Comparison of ENCODE assay signal across 2 cellular contexts in genomic region chr22:17390087-17390486, GRCh38.
TF ChIP-seq lines count a peak whose summit lies in the region.

No MANE protein-coding gene starts in this region.

TF ChIP-seq in GM23338, 12 proteins besides CTCF, POLR2A, EP300 and RAD21 (continued from another document):
- TF ChIP-seq ZNF462 (CRISPR knock-in tag; IDR thresholded peaks at IDR 0.05), result no peak
- TF ChIP-seq, protein P1, sequence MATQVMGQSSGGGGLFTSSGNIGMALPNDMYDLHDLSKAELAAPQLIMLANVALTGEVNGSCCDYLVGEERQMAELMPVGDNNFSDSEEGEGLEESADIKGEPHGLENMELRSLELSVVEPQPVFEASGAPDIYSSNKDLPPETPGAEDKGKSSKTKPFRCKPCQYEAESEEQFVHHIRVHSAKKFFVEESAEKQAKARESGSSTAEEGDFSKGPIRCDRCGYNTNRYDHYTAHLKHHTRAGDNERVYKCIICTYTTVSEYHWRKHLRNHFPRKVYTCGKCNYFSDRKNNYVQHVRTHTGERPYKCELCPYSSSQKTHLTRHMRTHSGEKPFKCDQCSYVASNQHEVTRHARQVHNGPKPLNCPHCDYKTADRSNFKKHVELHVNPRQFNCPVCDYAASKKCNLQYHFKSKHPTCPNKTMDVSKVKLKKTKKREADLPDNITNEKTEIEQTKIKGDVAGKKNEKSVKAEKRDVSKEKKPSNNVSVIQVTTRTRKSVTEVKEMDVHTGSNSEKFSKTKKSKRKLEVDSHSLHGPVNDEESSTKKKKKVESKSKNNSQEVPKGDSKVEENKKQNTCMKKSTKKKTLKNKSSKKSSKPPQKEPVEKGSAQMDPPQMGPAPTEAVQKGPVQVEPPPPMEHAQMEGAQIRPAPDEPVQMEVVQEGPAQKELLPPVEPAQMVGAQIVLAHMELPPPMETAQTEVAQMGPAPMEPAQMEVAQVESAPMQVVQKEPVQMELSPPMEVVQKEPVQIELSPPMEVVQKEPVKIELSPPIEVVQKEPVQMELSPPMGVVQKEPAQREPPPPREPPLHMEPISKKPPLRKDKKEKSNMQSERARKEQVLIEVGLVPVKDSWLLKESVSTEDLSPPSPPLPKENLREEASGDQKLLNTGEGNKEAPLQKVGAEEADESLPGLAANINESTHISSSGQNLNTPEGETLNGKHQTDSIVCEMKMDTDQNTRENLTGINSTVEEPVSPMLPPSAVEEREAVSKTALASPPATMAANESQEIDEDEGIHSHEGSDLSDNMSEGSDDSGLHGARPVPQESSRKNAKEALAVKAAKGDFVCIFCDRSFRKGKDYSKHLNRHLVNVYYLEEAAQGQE (IDR thresholded peaks at IDR 0.05; ENCODE audit: unreplicated experiment), result no peak
- TF ChIP-seq CREB1 (CRISPR knock-in tag; IDR thresholded peaks at IDR 0.05; ENCODE audit: low read depth), result no peak

TF ChIP-seq in WTC11, 78 proteins besides CTCF, POLR2A, EP300 and RAD21 (continued from another document):
- no peak for TF ChIP-seq ERG (CRISPR knock-in tag; IDR thresholded peaks at IDR 0.05)
- no peak for TF ChIP-seq RORB (CRISPR knock-in tag; IDR thresholded peaks at IDR 0.05)
- TF ChIP-seq, protein P2, sequence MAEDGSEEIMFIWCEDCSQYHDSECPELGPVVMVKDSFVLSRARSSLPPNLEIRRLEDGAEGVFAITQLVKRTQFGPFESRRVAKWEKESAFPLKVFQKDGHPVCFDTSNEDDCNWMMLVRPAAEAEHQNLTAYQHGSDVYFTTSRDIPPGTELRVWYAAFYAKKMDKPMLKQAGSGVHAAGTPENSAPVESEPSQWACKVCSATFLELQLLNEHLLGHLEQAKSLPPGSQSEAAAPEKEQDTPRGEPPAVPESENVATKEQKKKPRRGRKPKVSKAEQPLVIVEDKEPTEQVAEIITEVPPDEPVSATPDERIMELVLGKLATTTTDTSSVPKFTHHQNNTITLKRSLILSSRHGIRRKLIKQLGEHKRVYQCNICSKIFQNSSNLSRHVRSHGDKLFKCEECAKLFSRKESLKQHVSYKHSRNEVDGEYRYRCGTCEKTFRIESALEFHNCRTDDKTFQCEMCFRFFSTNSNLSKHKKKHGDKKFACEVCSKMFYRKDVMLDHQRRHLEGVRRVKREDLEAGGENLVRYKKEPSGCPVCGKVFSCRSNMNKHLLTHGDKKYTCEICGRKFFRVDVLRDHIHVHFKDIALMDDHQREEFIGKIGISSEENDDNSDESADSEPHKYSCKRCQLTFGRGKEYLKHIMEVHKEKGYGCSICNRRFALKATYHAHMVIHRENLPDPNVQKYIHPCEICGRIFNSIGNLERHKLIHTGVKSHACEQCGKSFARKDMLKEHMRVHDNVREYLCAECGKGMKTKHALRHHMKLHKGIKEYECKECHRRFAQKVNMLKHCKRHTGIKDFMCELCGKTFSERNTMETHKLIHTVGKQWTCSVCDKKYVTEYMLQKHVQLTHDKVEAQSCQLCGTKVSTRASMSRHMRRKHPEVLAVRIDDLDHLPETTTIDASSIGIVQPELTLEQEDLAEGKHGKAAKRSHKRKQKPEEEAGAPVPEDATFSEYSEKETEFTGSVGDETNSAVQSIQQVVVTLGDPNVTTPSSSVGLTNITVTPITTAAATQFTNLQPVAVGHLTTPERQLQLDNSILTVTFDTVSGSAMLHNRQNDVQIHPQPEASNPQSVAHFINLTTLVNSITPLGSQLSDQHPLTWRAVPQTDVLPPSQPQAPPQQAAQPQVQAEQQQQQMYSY (CRISPR knock-in tag; IDR thresholded peaks at IDR 0.05), result no peak
- no peak for TF ChIP-seq GRHL2 (CRISPR knock-in tag; IDR thresholded peaks at IDR 0.05; ENCODE audit: insufficient replicate concordance, severe bottlenecking)
- TF ChIP-seq GABPB1 (CRISPR knock-in tag; IDR thresholded peaks at IDR 0.05), result no peak
- TF ChIP-seq ZNF396 (CRISPR knock-in tag; IDR thresholded peaks at IDR 0.05; ENCODE audit: borderline replicate concordance), result no peak
- TF ChIP-seq, protein P3, sequence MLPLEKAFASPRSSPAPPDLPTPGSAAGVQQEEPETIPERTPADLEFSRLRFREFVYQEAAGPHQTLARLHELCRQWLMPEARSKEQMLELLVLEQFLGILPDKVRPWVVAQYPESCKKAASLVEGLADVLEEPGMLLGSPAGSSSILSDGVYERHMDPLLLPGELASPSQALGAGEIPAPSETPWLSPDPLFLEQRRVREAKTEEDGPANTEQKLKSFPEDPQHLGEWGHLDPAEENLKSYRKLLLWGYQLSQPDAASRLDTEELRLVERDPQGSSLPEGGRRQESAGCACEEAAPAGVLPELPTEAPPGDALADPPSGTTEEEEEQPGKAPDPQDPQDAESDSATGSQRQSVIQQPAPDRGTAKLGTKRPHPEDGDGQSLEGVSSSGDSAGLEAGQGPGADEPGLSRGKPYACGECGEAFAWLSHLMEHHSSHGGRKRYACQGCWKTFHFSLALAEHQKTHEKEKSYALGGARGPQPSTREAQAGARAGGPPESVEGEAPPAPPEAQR (CRISPR knock-in tag; IDR thresholded peaks at IDR 0.05), result no peak
- no peak for TF ChIP-seq JAZF1 (CRISPR knock-in tag; IDR thresholded peaks at IDR 0.05)
- TF ChIP-seq ESRRA (CRISPR knock-in tag; IDR thresholded peaks at IDR 0.05; ENCODE audit: borderline replicate concordance), result no peak
